In the genomic region with DNA sequence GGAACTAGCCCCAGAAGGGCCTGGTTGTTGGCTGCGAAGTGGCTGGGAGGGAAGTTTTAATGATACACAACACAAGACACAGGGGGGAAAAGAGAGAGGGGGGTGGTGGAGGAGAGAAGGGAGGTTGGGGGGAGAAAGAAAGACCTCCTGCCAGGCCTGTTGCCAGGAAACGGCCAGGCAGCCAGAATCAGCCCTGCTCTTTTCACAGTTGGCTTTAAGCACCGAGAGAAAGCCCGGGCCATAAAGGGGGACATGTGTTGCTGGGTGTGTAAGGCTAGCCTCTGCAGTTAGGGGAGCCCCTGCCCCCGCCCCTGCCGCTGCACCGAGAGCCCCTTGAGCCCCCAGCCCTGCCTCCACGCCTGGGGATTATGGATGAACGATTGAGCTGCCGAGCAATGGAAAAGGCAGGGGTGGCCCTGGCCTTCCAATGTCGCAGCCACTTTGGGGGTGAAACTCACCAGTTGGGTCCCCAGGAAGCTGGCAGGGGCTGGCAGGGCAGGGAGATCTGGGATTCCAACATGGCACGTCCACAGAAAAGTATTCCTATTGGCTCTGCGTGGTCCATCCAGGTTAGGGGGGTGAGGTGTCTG, we compare ENCODE assay signal across 24 cellular contexts. TPM values are rescaled to one million over a fixed set of nuclear protein-coding genes. Genes with fewer than 3 reads are reported as not detected.
DNase-seq lines count a peak whose midpoint lies in the region; FAIRE-seq and TF ChIP-seq lines count a peak whose summit lies in the region.
"Had no signal": no experiment of that assay in that cellular context is flagged by ENCODE, and none has a peak within 500 bp of the region (broad histone marks: within the 10 kb centered on the region; RNA-seq: fewer than 3 reads in every experiment).

No MANE protein-coding gene starts in this region.

- H2AK5ac ChIP-seq in H9 (ENCODE audit: insufficient read length, low read length) = no peak overlapping the region

- H3K4me2 ChIP-seq in H9 (ENCODE audit: insufficient read depth, insufficient read length, low read length) = no peak overlapping the region
- H3K4me2 ChIP-seq in astrocyte (ENCODE audit: low read length) = no peak overlapping the region
- no peak overlapping the region for H3K4me2 ChIP-seq in Karpas-422 (ENCODE audit: low read depth, low read length, poor library complexity, severe bottlenecking)
- H3K4me2 ChIP-seq: KMS-11 had no signal

- H2BK5ac ChIP-seq in H9 (ENCODE audit: insufficient read length, low read length) = no peak overlapping the region

- H3K36me3 Mint-ChIP-seq in H9 (ENCODE audit: insufficient read depth in 1 of 3, low read depth in 3 of 3) = peaks cover 0 to 2% (median 0%) of the 10 kb centered on the region in 3 experiments; a peak in 1 of 7 replicates
- no peaks in the 10 kb centered on the region for H3K36me3 Mint-ChIP-seq in astrocyte (ENCODE audit: low read depth, unreplicated experiment)
- H3K36me3 Mint-ChIP-seq: activated CD8-positive, alpha-beta memory T cell treated with anti-CD3 and anti-CD28 coated beads, Interleukin-2, amount 10 ng/mL, durations not matched to agents 7 days and 5 days; activated naive CD8-positive, alpha-beta T cell; naive thymus-derived CD4-positive, alpha-beta T cell; T-cell had no signal

- H3K27me3 Mint-ChIP-seq in H9 (ENCODE audit: low read depth) (peaks cover 42% of the 10 kb centered on the region), astrocyte (ENCODE audit: low read depth, unreplicated experiment) (peaks cover 39% of the 10 kb centered on the region)

- H3K36me3 ChIP-seq in astrocyte (ENCODE audit: insufficient read depth, low read length) (no peaks in the 10 kb centered on the region), neuron (ENCODE audit: insufficient read depth, low read length) (no peaks in the 10 kb centered on the region), Karpas-422 (ENCODE audit: insufficient read depth, low read length) (no peaks in the 10 kb centered on the region)
- H3K36me3 ChIP-seq: heart right ventricle had no signal

- no peak overlapping the region for H3K4ac ChIP-seq in H9 (ENCODE audit: low read depth, low read length)

- no peaks in the 10 kb centered on the region for H3K9me3 ChIP-seq in H9 (ENCODE audit: control insufficient read depth, low read depth, low read length)
- H3K9me3 ChIP-seq in astrocyte (ENCODE audit: insufficient read depth, low read depth, low read length) = no peaks in the 10 kb centered on the region
- no peaks in the 10 kb centered on the region for H3K9me3 ChIP-seq in iPS-18c (ENCODE audit: control insufficient read depth, insufficient read depth, low read length)
- no peaks in the 10 kb centered on the region for H3K9me3 ChIP-seq in neuron (ENCODE audit: low read length)
- H3K9me3 ChIP-seq in Karpas-422 (ENCODE audit: low read length) = no peaks in the 10 kb centered on the region
- H3K9me3 ChIP-seq: testis had no signal

- H3K27me3 ChIP-seq in H9 (ENCODE audit: insufficient read depth, low read length) (no peaks in the 10 kb centered on the region), astrocyte (ENCODE audit: insufficient read depth, low read length) (no peaks in the 10 kb centered on the region), neuron (ENCODE audit: insufficient read depth, low read length) (no peaks in the 10 kb centered on the region), Karpas-422 (ENCODE audit: low read length) (no peaks in the 10 kb centered on the region)
- H3K27me3 ChIP-seq: testis had no signal

- no peak overlapping the region for H2BK20ac ChIP-seq in H9 (ENCODE audit: low read depth, low read length, poor library complexity, severe bottlenecking)

- H3K4me1 ChIP-seq in H9 (ENCODE audit: insufficient read depth, low read length) = no peaks in the 10 kb centered on the region
- H3K4me1 ChIP-seq in astrocyte (ENCODE audit: insufficient read depth, low read length) = peaks cover 13% of the 10 kb centered on the region
- peaks cover 52% of the 10 kb centered on the region for H3K4me1 ChIP-seq in neuron (ENCODE audit: insufficient read depth, low read length)
- no peaks in the 10 kb centered on the region; the same call in 1 of the 2 replicates for H3K4me1 ChIP-seq in Karpas-422 (ENCODE audit: low read length)
- H3K4me1 ChIP-seq: testis had no signal

- H2BK15ac ChIP-seq in H9 (ENCODE audit: low read depth, low read length) = no peak overlapping the region

- H4K20me1 ChIP-seq in H9 (ENCODE audit: control insufficient read depth, insufficient read depth, insufficient read length) = no peaks in the 10 kb centered on the region
- H4K20me1 ChIP-seq in astrocyte (ENCODE audit: insufficient read depth, low read length) = no peaks in the 10 kb centered on the region
- H4K20me1 ChIP-seq in Karpas-422 (ENCODE audit: insufficient read depth, low read depth, low read length) = no peaks in the 10 kb centered on the region

- H2BK120ac ChIP-seq in H9 (ENCODE audit: low read depth, low read length, poor library complexity, severe bottlenecking) = no peak overlapping the region

- H4K8ac ChIP-seq in H9 (replicated peaks; ENCODE audit: insufficient read length, low read depth, low read length) = no peak overlapping the region

- H3K79me2 ChIP-seq in H9 (ENCODE audit: insufficient read depth, low read length) (no peaks in the 10 kb centered on the region), astrocyte (ENCODE audit: insufficient read depth, low read length) (no peaks in the 10 kb centered on the region), Karpas-422 (ENCODE audit: low read length) (no peaks in the 10 kb centered on the region)

- H3K27ac Mint-ChIP-seq in H9 (no peak overlapping the region), astrocyte (ENCODE audit: unreplicated experiment) (no peak overlapping the region)
- H3K27ac Mint-ChIP-seq: activated CD8-positive, alpha-beta memory T cell treated with anti-CD3 and anti-CD28 coated beads, Interleukin-2, amount 10 ng/mL, durations not matched to agents 7 days and 5 days; activated naive CD8-positive, alpha-beta T cell; activated T-helper 1 cell treated with anti-CD3 and anti-CD28 coated beads, Interleukin-12 subunit alpha, Interleukin-12 subunit beta, Interleukin-2, Interleukin-4 antibody, amounts not matched to agents 30 ng/mL and 10 ng/mL and 1 ng/mL, durations not matched to agents 14 hours and 24 hours and 36 hours; naive thymus-derived CD4-positive, alpha-beta T cell; T-cell had no signal

- no peak overlapping the region for H3K18ac ChIP-seq in H9 (ENCODE audit: insufficient read length, low read depth, low read length)

- H2BK12ac ChIP-seq in H9 (ENCODE audit: insufficient read length, low read depth, low read length) = no peak overlapping the region

- TF ChIP-seq CTCF in H9 (conservative IDR thresholded peaks at IDR 0.05) (no peak), astrocyte (IDR thresholded peaks at IDR 0.05; ENCODE audit: insufficient read depth, low read depth, low read length) (no peak)

- H3K4me3 Mint-ChIP-seq in H9 (peak overlapping the region in 1 of 2 experiments; percentile 46; a peak in 2 of 5 replicates), astrocyte (ENCODE audit: unreplicated experiment) (no peak overlapping the region)
- H3K4me3 Mint-ChIP-seq: activated CD8-positive, alpha-beta memory T cell treated with anti-CD3 and anti-CD28 coated beads, Interleukin-2, amount 10 ng/mL, durations not matched to agents 7 days and 5 days; activated naive CD8-positive, alpha-beta T cell; activated T-helper 1 cell treated with anti-CD3 and anti-CD28 coated beads, Interleukin-12 subunit alpha, Interleukin-12 subunit beta, Interleukin-2, Interleukin-4 antibody, amounts not matched to agents 30 ng/mL and 10 ng/mL and 1 ng/mL, durations not matched to agents 14 hours and 24 hours and 36 hours; naive thymus-derived CD4-positive, alpha-beta T cell; T-cell had no signal

- FAIRE-seq in astrocyte (lab: Jason Lieb, UNC) = no peak
- FAIRE-seq: GM12891 had no signal

- no peak overlapping the region for H3K56ac ChIP-seq in H9 (ENCODE audit: insufficient read length, low read depth, low read length)

- no peaks in the 10 kb centered on the region; a peak in 1 of 5 replicates for H3K9me3 Mint-ChIP-seq in H9
- H3K9me3 Mint-ChIP-seq in astrocyte (ENCODE audit: unreplicated experiment) = no peaks in the 10 kb centered on the region
- H3K9me3 Mint-ChIP-seq: activated T-helper 1 cell treated with anti-CD3 and anti-CD28 coated beads, Interleukin-12 subunit alpha, Interleukin-12 subunit beta, Interleukin-2, Interleukin-4 antibody, amounts not matched to agents 30 ng/mL and 10 ng/mL and 1 ng/mL, durations not matched to agents 14 hours and 24 hours and 36 hours; T-cell had no signal

- H2AFZ ChIP-seq in H9 (ENCODE audit: low read length) (no peak overlapping the region), astrocyte (ENCODE audit: low read depth, low read length) (peak overlapping the region; percentile 36), neuron (ENCODE audit: low read depth, low read length) (no peak overlapping the region), Karpas-422 (ENCODE audit: low read length) (no peak overlapping the region)

- no peak overlapping the region for H3K27ac ChIP-seq in H9 (ENCODE audit: insufficient read length, low read depth, low read length)
- H3K27ac ChIP-seq in astrocyte (ENCODE audit: low read depth, low read length) = no peak overlapping the region
- no peak overlapping the region for H3K27ac ChIP-seq in Karpas-422 (ENCODE audit: low read length)
- H3K27ac ChIP-seq: C4-2B, heart right ventricle, KMS-11, testis had no signal

- peaks cover 36 to 43% of the 10 kb centered on the region in 2 experiments for H3K4me1 Mint-ChIP-seq in H9
- peaks cover 11% of the 10 kb centered on the region for H3K4me1 Mint-ChIP-seq in astrocyte (ENCODE audit: low read depth, unreplicated experiment)

- H3T11ph ChIP-seq in H9 (ENCODE audit: low read length) = no peak overlapping the region

- H3K23me2 ChIP-seq in H9 (ENCODE audit: insufficient read length, low read depth, low read length, poor library complexity, severe bottlenecking) = no peaks in the 10 kb centered on the region

- no peak overlapping the region for H3K23ac ChIP-seq in H9 (ENCODE audit: insufficient read length, low read depth, low read length)

- no peaks in the 10 kb centered on the region for H3K9me2 ChIP-seq in Karpas-422 (replicated peaks; ENCODE audit: insufficient read depth, low read length)

- H4K5ac ChIP-seq in H9 (ENCODE audit: insufficient read length, low read depth, low read length) = no peak overlapping the region

- H3K14ac ChIP-seq in H9 (ENCODE audit: insufficient read depth, low read length) = peak overlapping the region; percentile 61; the same call in 1 of the 2 replicates

- H3K9ac ChIP-seq in H9 (ENCODE audit: extremely low read depth, insufficient read length, low read length) (no peak overlapping the region), astrocyte (ENCODE audit: low read length) (no peak overlapping the region), Karpas-422 (ENCODE audit: low read length) (no peak overlapping the region)
- H3K9ac ChIP-seq: GM23248, KMS-11 had no signal

- no CpG with 5 or more reads among the region's 13 CpGs for whole genome bisulfite sequencing in H9 (ENCODE audit: extremely low coverage, insufficient read length, low lambda C conversion rate)

- H3K79me1 ChIP-seq in H9 (ENCODE audit: insufficient read depth, low read depth, low read length, poor library complexity, severe bottlenecking) = no peaks in the 10 kb centered on the region

- DNase-seq in H9 = peak; percentile 45
- DNase-seq in astrocyte (ENCODE audit: low read depth) = no peak
- DNase-seq in Karpas-422 = no peak
- no peak for DNase-seq in stimulated activated CD4-positive, alpha-beta T cell treated with anti-CD3 and anti-CD28 coated beads, Interleukin-1b, Interleukin-23, amount 100 ng/mL, for 48 hours
- DNase-seq in mesenteric fat pad (ENCODE audit: low spot score) = no peak
- no peak for DNase-seq in cortex of kidney (lab: John Stamatoyannopoulos, UW)
- DNase-seq: activated CD4-positive, alpha-beta T cell treated with anti-CD3 and anti-CD28 coated beads for 4 hours; activated CD8-positive, alpha-beta memory T cell treated with anti-CD3 and anti-CD28 coated beads, Interleukin-2, amount 10 ng/mL, durations not matched to agents 7 days and 5 days; DMS153; naive thymus-derived CD4-positive, alpha-beta T cell; NCI-H526; T-cell had no signal

- H3K4me3 ChIP-seq in astrocyte (ENCODE audit: insufficient read depth, low read depth, low read length) = no peak overlapping the region
- H3K4me3 ChIP-seq in iPS-18c (ENCODE audit: insufficient read depth, low read depth, low read length) = 0 out of 2 replicates have a peak overlapping the region, but pooled peaks have one; percentile 28
- H3K4me3 ChIP-seq in neuron (ENCODE audit: low read length) = peak overlapping the region; percentile 34
- no peak overlapping the region for H3K4me3 ChIP-seq in Karpas-422 (ENCODE audit: low read length)
- H3K4me3 ChIP-seq: GM23248, heart right ventricle, lung, testis had no signal

- no peak overlapping the region for H4K91ac ChIP-seq in H9 (ENCODE audit: insufficient read length, low read depth, low read length)

RNA-seq across cellular contexts. Expression of gene WNT3, which starts 13.9 kb away (rescaled TPM):
- total RNA-seq in H9 (2021) (22.4 and 22.7 TPM in 2 replicates), astrocyte (2.4 TPM in 2 replicates), mesenteric fat pad (1.9 TPM)
- total RNA-seq in Karpas-422 (2014; rRNA removed; shearing (Covaris generic); ENCODE audit: low replicate concordance) = 1.2 and 2.0 TPM in 2 replicates
- total RNA-seq: activated CD8-positive, alpha-beta memory T cell treated with anti-CD3 and anti-CD28 coated beads, Interleukin-2, amount 10 ng/mL, durations not matched to agents 7 days and 5 days had no signal

RNA-seq across cellular contexts. Expression of gene WNT9B, which starts 19.0 kb away (rescaled TPM):
- total RNA-seq in H9 (2021) = 0.70 and 0.77 TPM in 2 replicates
- 0.48 and 0.84 TPM in 2 replicates for total RNA-seq in astrocyte
- total RNA-seq in Karpas-422 (2014; rRNA removed; shearing (Covaris generic); ENCODE audit: low replicate concordance) = not detected in 2 replicates
- total RNA-seq in mesenteric fat pad = 0.74 TPM
- total RNA-seq: activated CD8-positive, alpha-beta memory T cell treated with anti-CD3 and anti-CD28 coated beads, Interleukin-2, amount 10 ng/mL, durations not matched to agents 7 days and 5 days; activated T-helper 1 cell treated with anti-CD3 and anti-CD28 coated beads, Interleukin-12 subunit alpha, Interleukin-12 subunit beta, Interleukin-2, Interleukin-4 antibody, amounts not matched to agents 30 ng/mL and 10 ng/mL and 1 ng/mL, durations not matched to agents 14 hours and 24 hours and 36 hours; GM23248; naive thymus-derived CD4-positive, alpha-beta T cell; Right ventricle myocardium inferior; T-cell had no signal

Comparison
In these comparisons a context has a peak if more than half of its experiments do, and no peak if none do; other contexts are left out.
1. H3K4me3 ChIP-seq: peak in iPS-18c (single experiment) and neuron (single experiment); none in astrocyte (single experiment) and Karpas-422 (single experiment).